ENCODE assay signal across 12 cellular contexts in the genomic region with DNA sequence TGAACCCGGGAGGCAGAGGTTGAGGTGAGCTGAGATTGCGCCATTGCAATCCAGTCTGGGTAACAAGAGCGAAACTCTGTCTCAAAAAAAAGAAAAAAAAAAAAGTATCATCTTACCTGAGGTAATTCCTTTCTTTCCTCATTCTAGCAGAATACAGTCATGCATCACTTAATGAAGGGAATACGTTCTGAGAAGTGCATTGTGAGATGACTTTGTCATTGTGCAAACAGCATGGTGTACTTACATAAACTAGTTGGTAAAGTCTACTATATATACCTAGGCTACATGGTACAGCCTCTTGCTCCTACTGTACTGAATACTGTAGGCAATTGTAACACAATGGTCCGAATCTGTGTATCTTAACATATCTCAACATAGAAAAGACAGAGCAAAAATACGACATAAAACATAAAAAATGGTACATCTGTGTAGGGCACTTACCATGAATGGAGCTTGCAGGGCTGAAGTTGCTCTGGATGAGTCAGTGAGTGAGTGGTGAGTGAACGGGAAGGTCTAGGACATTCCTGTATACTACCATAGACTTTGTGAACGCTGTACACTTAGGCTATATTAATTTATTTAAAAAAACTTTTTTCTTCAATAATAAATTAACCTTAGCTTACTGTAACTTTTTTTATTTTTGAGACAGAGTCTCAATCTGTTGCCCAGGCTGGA.
A peak's percentile ranks its signal among the peaks of the same experiment; 100 is the strongest.
DNase-seq lines count a peak whose midpoint lies in the region; FAIRE-seq and TF ChIP-seq lines count a peak whose summit lies in the region.
"Had no signal": no experiment of that assay in that cellular context is flagged by ENCODE, and none has a peak within 500 bp of the region (broad histone marks: within the 10 kb centered on the region; RNA-seq: fewer than 3 reads in every experiment).

No MANE protein-coding gene starts in this region.

- TF ChIP-seq POLR2A in GM12891 (IDR thresholded peaks at IDR 0.05; ENCODE audit: low read depth, low read length): no peak

- peak overlapping the region; percentile 71 for H2AFZ ChIP-seq in PC-9
- H2AFZ ChIP-seq in neural progenitor cell (replicated peaks): no peak overlapping the region

- H3K4me2 ChIP-seq in PC-9 (peak overlapping the region; percentile 71), neural progenitor cell (no peak overlapping the region)

- H3K36me3 ChIP-seq in PC-9 (ENCODE audit: low read depth) (no peaks in the 10 kb centered on the region), neural progenitor cell (no peaks in the 10 kb centered on the region)

- peaks cover 15% of the 10 kb centered on the region for H3K36me3 Mint-ChIP-seq in neural progenitor cell
- no peaks in the 10 kb centered on the region for H3K36me3 Mint-ChIP-seq in T-helper 2 cell treated with Interferon-gamma antibody and Interleukin-4, amounts not matched to agents 5 μg/mL and 100 μg/mL, for 36 hours (ENCODE audit: low read depth)
- H3K36me3 Mint-ChIP-seq: CD8-positive, alpha-beta memory T cell had no signal

- no peaks in the 10 kb centered on the region for H3K9me2 ChIP-seq in PC-9 (ENCODE audit: insufficient read depth)

- no peak overlapping the region for H3K9ac ChIP-seq in neural progenitor cell

- DNase-seq in GM12891 (ENCODE audit: insufficient read length, low spot score) (no peak), PC-9 (peak; percentile 34 to 96), epithelial cell of esophagus (ENCODE audit: low read depth) (peak; percentile 96), neural progenitor cell (ENCODE audit: low spot score) (no peak)
- DNase-seq in T-helper 2 cell treated with Interferon-gamma antibody and Interleukin-4, amounts not matched to agents 5 μg/mL and 100 μg/mL, for 36 hours (ENCODE audit: low spot score): no peak
- no peak for DNase-seq in activated CD8-positive, alpha-beta memory T cell treated with anti-CD3 and anti-CD28 coated beads, Interleukin-2, amount 50 U/mL, for 48 hours
- DNase-seq in activated naive CD4-positive, alpha-beta T cell treated with Interleukin-2 at 50 U/mL for 16 hours: no peak
- DNase-seq: CD8-positive, alpha-beta memory T cell; H9; NCI-H1930; NCI-H524; RPMI8226 had no signal

- H3K27me3 ChIP-seq in PC-9 (ENCODE audit: insufficient read depth, low read depth) (no peaks in the 10 kb centered on the region), neural progenitor cell (no peaks in the 10 kb centered on the region)

- H3K9me3 ChIP-seq in PC-9 (ENCODE audit: insufficient read depth, low read depth): no peaks in the 10 kb centered on the region
- no peaks in the 10 kb centered on the region for H3K9me3 ChIP-seq in neural progenitor cell (ENCODE audit: low read depth)

- peaks cover 16% of the 10 kb centered on the region; the same call in 1 of the 2 replicates for H3F3A ChIP-seq in PC-9 (ENCODE audit: insufficient read depth, low read depth)
- no peaks in the 10 kb centered on the region for H3F3A ChIP-seq in neural progenitor cell (ENCODE audit: low read depth)

- BruUV-seq in PC-9 (replicated peaks; lab: Mats Ljungman, UMichigan): TSS peak; percentile 50

- CTCF ChIA-PET in PC-9 (lab: Charles Lee): interaction anchor here (0.7 kb wide), 2 partner anchors 458 to 816 kb away, joined by 3 to 4 read pairs; no protein-coding TSS in a partner anchor

- H3K4me1 Mint-ChIP-seq in neural progenitor cell: peaks cover 16% of the 10 kb centered on the region
- H3K4me1 Mint-ChIP-seq in T-helper 2 cell treated with Interferon-gamma antibody and Interleukin-4, amounts not matched to agents 5 μg/mL and 100 μg/mL, for 36 hours (ENCODE audit: low read depth): no peaks in the 10 kb centered on the region
- H3K4me1 Mint-ChIP-seq: CD8-positive, alpha-beta memory T cell had no signal

- TF ChIP-seq CTCF in PC-9 (conservative IDR thresholded peaks at IDR 0.05) (no peak), epithelial cell of esophagus (IDR thresholded peaks at IDR 0.05; ENCODE audit: insufficient read depth, low read depth, low read length, missing control alignments) (no peak), neural progenitor cell (IDR thresholded peaks at IDR 0.05) (no peak)

- intact Hi-C loops in PC-9 (cut with micrococcal nuclease; ENCODE audit: unreplicated experiment): no loop called here

- H4K20me1 ChIP-seq in PC-9 (ENCODE audit: insufficient read depth) (no peaks in the 10 kb centered on the region), neural progenitor cell (ENCODE audit: low read depth) (no peaks in the 10 kb centered on the region)

- peaks cover 16% of the 10 kb centered on the region; the same call in 1 of the 2 replicates for H3K4me1 ChIP-seq in PC-9 (replicated peaks; ENCODE audit: insufficient read depth)
- peaks cover 10% of the 10 kb centered on the region for H3K4me1 ChIP-seq in neural progenitor cell

- no peaks in the 10 kb centered on the region for H3K9me3 Mint-ChIP-seq in neural progenitor cell
- H3K9me3 Mint-ChIP-seq in T-helper 2 cell treated with Interferon-gamma antibody and Interleukin-4, amounts not matched to agents 5 μg/mL and 100 μg/mL, for 36 hours: no peaks in the 10 kb centered on the region
- H3K9me3 Mint-ChIP-seq: CD8-positive, alpha-beta memory T cell; H9 had no signal

- no peaks in the 10 kb centered on the region for H3K27me3 Mint-ChIP-seq in neural progenitor cell (ENCODE audit: insufficient read depth, low read depth)
- peaks cover 4% of the 10 kb centered on the region for H3K27me3 Mint-ChIP-seq in T-helper 2 cell treated with Interferon-gamma antibody and Interleukin-4, amounts not matched to agents 5 μg/mL and 100 μg/mL, for 36 hours (ENCODE audit: low read depth)

- peak overlapping the region; percentile 35 for H3K27ac Mint-ChIP-seq in neural progenitor cell
- H3K27ac Mint-ChIP-seq in T-helper 2 cell treated with Interferon-gamma antibody and Interleukin-4, amounts not matched to agents 5 μg/mL and 100 μg/mL, for 36 hours: no peak overlapping the region
- H3K27ac Mint-ChIP-seq: CD8-positive, alpha-beta memory T cell had no signal

- no peak overlapping the region for H3K4me3 Mint-ChIP-seq in neural progenitor cell
- H3K4me3 Mint-ChIP-seq in T-helper 2 cell treated with Interferon-gamma antibody and Interleukin-4, amounts not matched to agents 5 μg/mL and 100 μg/mL, for 36 hours: no peak overlapping the region
- H3K4me3 Mint-ChIP-seq: CD8-positive, alpha-beta memory T cell; H9 had no signal

- FAIRE-seq in GM12891 (lab: Jason Lieb, UNC): peak; percentile 62

- H3K27ac ChIP-seq in PC-9: peak overlapping the region; percentile 98
- no peak overlapping the region for H3K27ac ChIP-seq in neural progenitor cell

- POLR2A ChIA-PET in PC-9 (lab: Charles Lee; ENCODE audit: unreplicated experiment): no interaction called here

- H3K79me2 ChIP-seq in PC-9 (ENCODE audit: low read depth) (no peaks in the 10 kb centered on the region), neural progenitor cell (ENCODE audit: low read depth) (no peaks in the 10 kb centered on the region)

- H3K4me3 ChIP-seq in PC-9 (no peak overlapping the region), epithelial cell of esophagus (ENCODE audit: low read length) (no peak overlapping the region), neural progenitor cell (no peak overlapping the region)

TF ChIP-seq in GM12891, 5 proteins besides CTCF, POLR2A, EP300 and RAD21:
- TF ChIP-seq PAX5 (IDR thresholded peaks at IDR 0.05; ENCODE audit: insufficient read depth, low read length, severe bottlenecking) (no peak), TAF1 (IDR thresholded peaks at IDR 0.05; ENCODE audit: low read depth, low read length) (no peak), POLR2AphosphoS5 (IDR thresholded peaks at IDR 0.05; ENCODE audit: low read depth, low read length) (no peak), SPI1 (IDR thresholded peaks at IDR 0.05; ENCODE audit: low read depth, low read length) (no peak), POU2F2 (IDR thresholded peaks at IDR 0.05; ENCODE audit: low read depth, low read length) (no peak)
TF ChIP-seq in GM12891: peak in this region for 0.

Comparison
In these comparisons a context has a peak if more than half of its experiments do, and no peak if none do; other contexts are left out.
1. DNase-seq: peak in PC-9 (2 of 2) and epithelial cell of esophagus (single experiment); none in GM12891 (single experiment), neural progenitor cell (single experiment), T-helper 2 cell treated with Interferon-gamma antibody and Interleukin-4, amounts not matched to agents 5 μg/mL and 100 μg/mL, for 36 hours (single experiment), activated CD8-positive, alpha-beta memory T cell treated with anti-CD3 and anti-CD28 coated beads, Interleukin-2, amount 50 U/mL, for 48 hours (single experiment) and activated naive CD4-positive, alpha-beta T cell treated with Interleukin-2 at 50 U/mL for 16 hours (single experiment).